In the genomic region with DNA sequence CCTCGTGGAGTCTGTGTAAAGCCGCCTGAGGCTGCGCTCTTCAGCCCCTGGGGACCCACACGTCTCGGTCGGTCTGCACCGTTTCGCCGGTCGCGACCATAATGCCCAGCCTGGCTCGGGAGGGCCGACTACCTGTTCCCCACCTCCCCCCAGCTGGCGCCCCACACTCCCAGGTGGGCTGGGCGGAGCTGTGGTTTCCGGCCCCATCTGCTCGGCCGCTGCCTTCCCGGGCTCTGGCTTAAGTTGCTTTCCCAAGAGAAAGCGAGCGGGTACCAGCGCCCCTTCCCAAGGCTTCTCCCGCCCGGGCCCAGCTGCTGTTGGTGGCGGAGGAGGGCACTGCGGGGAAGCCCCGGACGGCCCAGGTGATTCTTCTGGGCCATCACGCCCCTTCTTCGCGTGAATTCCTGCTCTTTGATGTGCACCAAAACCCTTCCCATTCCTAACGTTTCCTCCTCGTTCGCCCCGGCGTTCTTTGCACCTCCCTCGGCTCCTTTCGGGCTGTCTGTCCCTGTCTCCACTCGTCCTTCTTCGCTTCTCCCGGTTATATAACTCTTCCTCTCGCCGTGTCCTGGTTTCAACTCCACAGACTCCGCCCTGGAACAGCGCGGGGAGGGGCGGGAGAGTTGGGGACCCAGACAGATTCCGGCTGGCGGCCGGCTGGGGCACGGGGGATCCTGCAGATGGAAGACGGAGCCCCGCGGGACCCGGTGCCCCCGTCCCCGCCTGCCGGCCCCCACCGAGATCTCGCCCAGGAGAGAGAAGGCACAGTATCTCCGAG, we compare ENCODE assay signal across 1 cellular context.
TF ChIP-seq lines count a peak whose summit lies in the region.

No MANE protein-coding gene starts in this region.

TF ChIP-seq in HepG2, 621 proteins besides CTCF, POLR2A, EP300 and RAD21 (continued from another document and continues in another):
- TF ChIP-seq, protein P1, sequence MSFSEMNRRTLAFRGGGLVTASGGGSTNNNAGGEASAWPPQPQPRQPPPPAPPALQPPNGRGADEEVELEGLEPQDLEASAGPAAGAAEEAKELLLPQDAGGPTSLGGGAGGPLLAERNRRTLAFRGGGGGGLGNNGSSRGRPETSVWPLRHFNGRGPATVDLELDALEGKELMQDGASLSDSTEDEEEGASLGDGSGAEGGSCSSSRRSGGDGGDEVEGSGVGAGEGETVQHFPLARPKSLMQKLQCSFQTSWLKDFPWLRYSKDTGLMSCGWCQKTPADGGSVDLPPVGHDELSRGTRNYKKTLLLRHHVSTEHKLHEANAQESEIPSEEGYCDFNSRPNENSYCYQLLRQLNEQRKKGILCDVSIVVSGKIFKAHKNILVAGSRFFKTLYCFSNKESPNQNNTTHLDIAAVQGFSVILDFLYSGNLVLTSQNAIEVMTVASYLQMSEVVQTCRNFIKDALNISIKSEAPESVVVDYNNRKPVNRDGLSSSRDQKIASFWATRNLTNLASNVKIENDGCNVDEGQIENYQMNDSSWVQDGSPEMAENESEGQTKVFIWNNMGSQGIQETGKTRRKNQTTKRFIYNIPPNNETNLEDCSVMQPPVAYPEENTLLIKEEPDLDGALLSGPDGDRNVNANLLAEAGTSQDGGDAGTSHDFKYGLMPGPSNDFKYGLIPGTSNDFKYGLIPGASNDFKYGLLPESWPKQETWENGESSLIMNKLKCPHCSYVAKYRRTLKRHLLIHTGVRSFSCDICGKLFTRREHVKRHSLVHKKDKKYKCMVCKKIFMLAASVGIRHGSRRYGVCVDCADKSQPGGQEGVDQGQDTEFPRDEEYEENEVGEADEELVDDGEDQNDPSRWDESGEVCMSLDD (CRISPR knock-in tag; IDR thresholded peaks at IDR 0.05; ENCODE audit: borderline replicate concordance): 0 out of 2 replicates have a peak, but pooled peaks have one; percentile 30
- TF ChIP-seq ZNF83 (CRISPR knock-in tag; IDR thresholded peaks at IDR 0.05; ENCODE audit: borderline replicate concordance) (peak; percentile 33; the same call in 1 of the 2 replicates), ELF4 (CRISPR knock-in tag; IDR thresholded peaks at IDR 0.05; ENCODE audit: borderline replicate concordance) (no peak), TP53 (CRISPR knock-in tag; conservative IDR thresholded peaks at IDR 0.05) (no peak), SMAD1 (CRISPR knock-in tag; IDR thresholded peaks at IDR 0.05; ENCODE audit: borderline replicate concordance, low read depth) (no peak), ZNF598 (CRISPR knock-in tag; IDR thresholded peaks at IDR 0.05; ENCODE audit: borderline replicate concordance) (no peak), REL (CRISPR knock-in tag; conservative IDR thresholded peaks at IDR 0.05) (no peak), KAT7 (CRISPR knock-in tag; IDR thresholded peaks at IDR 0.05; ENCODE audit: borderline replicate concordance) (peak; percentile 48; the same call in 1 of the 2 replicates), ZNF552 (CRISPR knock-in tag; IDR thresholded peaks at IDR 0.05; ENCODE audit: borderline replicate concordance) (no peak), ZFP36 (IDR thresholded peaks at IDR 0.05; ENCODE audit: borderline replicate concordance, low read depth, low read length, partially characterized antibody) (no peak), TOPORS (CRISPR knock-in tag; IDR thresholded peaks at IDR 0.05) (no peak), ZBTB38 (CRISPR knock-in tag; IDR thresholded peaks at IDR 0.05) (no peak), ASH2L (IDR thresholded peaks at IDR 0.05; ENCODE audit: insufficient read length, low read depth, low read length) (peak; percentile 12), AHR (CRISPR knock-in tag; IDR thresholded peaks at IDR 0.05) (no peak; the same call in 1 of the 2 replicates), SP140L (CRISPR knock-in tag; IDR thresholded peaks at IDR 0.05; ENCODE audit: borderline replicate concordance) (no peak), ZNF546 (CRISPR knock-in tag; conservative IDR thresholded peaks at IDR 0.05) (no peak)
- TF ChIP-seq, protein P2, sequence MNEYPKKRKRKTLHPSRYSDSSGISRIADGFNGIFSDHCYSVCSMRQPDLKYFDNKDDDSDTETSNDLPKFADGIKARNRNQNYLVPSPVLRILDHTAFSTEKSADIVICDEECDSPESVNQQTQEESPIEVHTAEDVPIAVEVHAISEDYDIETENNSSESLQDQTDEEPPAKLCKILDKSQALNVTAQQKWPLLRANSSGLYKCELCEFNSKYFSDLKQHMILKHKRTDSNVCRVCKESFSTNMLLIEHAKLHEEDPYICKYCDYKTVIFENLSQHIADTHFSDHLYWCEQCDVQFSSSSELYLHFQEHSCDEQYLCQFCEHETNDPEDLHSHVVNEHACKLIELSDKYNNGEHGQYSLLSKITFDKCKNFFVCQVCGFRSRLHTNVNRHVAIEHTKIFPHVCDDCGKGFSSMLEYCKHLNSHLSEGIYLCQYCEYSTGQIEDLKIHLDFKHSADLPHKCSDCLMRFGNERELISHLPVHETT (CRISPR knock-in tag; conservative IDR thresholded peaks at IDR 0.05): no peak
- TF ChIP-seq, protein P3, sequence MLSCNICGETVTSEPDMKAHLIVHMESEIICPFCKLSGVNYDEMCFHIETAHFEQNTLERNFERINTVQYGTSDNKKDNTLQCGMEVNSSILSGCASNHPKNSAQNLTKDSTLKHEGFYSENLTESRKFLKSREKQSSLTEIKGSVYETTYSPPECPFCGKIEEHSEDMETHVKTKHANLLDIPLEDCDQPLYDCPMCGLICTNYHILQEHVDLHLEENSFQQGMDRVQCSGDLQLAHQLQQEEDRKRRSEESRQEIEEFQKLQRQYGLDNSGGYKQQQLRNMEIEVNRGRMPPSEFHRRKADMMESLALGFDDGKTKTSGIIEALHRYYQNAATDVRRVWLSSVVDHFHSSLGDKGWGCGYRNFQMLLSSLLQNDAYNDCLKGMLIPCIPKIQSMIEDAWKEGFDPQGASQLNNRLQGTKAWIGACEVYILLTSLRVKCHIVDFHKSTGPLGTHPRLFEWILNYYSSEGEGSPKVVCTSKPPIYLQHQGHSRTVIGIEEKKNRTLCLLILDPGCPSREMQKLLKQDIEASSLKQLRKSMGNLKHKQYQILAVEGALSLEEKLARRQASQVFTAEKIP (CRISPR knock-in tag; IDR thresholded peaks at IDR 0.05; ENCODE audit: borderline replicate concordance): no peak
- TF ChIP-seq, protein P4, sequence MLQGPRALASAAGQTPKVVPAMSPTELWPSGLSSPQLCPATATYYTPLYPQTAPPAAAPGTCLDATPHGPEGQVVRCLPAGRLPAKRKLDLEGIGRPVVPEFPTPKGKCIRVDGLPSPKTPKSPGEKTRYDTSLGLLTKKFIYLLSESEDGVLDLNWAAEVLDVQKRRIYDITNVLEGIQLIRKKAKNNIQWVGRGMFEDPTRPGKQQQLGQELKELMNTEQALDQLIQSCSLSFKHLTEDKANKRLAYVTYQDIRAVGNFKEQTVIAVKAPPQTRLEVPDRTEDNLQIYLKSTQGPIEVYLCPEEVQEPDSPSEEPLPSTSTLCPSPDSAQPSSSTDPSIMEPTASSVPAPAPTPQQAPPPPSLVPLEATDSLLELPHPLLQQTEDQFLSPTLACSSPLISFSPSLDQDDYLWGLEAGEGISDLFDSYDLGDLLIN (CRISPR knock-in tag; IDR thresholded peaks at IDR 0.05; ENCODE audit: borderline replicate concordance): peak; percentile 63; the same call in 1 of the 2 replicates
- TF ChIP-seq, protein P5, sequence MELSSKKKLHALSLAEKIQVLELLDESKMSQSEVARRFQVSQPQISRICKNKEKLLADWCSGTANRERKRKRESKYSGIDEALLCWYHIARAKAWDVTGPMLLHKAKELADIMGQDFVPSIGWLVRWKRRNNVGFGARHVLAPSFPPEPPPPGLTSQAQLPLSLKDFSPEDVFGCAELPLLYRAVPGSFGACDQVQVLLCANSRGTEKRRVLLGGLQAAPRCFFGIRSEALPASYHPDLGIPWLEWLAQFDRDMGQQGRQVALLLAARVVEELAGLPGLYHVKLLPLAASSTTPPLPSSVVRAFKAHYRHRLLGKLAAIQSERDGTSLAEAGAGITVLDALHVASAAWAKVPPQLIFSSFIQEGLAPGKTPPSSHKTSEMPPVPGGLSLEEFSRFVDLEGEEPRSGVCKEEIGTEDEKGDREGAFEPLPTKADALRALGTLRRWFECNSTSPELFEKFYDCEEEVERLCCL (CRISPR knock-in tag; IDR thresholded peaks at IDR 0.05; ENCODE audit: borderline replicate concordance): 0 out of 2 replicates have a peak, but pooled peaks have one; percentile 28
- TF ChIP-seq, protein P6, sequence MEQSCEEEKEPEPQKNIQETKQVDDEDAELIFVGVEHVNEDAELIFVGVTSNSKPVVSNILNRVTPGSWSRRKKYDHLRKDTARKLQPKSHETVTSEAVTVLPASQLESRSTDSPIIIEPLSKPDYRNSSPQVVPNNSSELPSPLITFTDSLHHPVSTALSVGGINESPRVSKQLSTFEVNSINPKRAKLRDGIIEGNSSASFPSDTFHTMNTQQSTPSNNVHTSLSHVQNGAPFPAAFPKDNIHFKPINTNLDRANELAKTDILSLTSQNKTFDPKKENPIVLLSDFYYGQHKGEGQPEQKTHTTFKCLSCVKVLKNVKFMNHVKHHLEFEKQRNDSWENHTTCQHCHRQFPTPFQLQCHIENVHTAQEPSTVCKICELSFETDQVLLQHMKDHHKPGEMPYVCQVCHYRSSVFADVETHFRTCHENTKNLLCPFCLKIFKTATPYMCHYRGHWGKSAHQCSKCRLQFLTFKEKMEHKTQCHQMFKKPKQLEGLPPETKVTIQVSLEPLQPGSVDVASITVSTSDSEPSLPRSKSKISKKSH (CRISPR knock-in tag; IDR thresholded peaks at IDR 0.05; ENCODE audit: borderline replicate concordance): no peak
- TF ChIP-seq, protein P7, sequence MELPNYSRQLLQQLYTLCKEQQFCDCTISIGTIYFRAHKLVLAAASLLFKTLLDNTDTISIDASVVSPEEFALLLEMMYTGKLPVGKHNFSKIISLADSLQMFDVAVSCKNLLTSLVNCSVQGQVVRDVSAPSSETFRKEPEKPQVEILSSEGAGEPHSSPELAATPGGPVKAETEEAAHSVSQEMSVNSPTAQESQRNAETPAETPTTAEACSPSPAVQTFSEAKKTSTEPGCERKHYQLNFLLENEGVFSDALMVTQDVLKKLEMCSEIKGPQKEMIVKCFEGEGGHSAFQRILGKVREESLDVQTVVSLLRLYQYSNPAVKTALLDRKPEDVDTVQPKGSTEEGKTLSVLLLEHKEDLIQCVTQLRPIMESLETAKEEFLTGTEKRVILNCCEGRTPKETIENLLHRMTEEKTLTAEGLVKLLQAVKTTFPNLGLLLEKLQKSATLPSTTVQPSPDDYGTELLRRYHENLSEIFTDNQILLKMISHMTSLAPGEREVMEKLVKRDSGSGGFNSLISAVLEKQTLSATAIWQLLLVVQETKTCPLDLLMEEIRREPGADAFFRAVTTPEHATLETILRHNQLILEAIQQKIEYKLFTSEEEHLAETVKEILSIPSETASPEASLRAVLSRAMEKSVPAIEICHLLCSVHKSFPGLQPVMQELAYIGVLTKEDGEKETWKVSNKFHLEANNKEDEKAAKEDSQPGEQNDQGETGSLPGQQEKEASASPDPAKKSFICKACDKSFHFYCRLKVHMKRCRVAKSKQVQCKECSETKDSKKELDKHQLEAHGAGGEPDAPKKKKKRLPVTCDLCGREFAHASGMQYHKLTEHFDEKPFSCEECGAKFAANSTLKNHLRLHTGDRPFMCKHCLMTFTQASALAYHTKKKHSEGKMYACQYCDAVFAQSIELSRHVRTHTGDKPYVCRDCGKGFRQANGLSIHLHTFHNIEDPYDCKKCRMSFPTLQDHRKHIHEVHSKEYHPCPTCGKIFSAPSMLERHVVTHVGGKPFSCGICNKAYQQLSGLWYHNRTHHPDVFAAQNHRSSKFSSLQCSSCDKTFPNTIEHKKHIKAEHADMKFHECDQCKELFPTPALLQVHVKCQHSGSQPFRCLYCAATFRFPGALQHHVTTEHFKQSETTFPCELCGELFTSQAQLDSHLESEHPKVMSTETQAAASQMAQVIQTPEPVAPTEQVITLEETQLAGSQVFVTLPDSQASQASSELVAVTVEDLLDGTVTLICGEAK (IDR thresholded peaks at IDR 0.05): no peak
- TF ChIP-seq, protein P7 (CRISPR knock-in tag; IDR thresholded peaks at IDR 0.05): no peak
- TF ChIP-seq, protein P8, sequence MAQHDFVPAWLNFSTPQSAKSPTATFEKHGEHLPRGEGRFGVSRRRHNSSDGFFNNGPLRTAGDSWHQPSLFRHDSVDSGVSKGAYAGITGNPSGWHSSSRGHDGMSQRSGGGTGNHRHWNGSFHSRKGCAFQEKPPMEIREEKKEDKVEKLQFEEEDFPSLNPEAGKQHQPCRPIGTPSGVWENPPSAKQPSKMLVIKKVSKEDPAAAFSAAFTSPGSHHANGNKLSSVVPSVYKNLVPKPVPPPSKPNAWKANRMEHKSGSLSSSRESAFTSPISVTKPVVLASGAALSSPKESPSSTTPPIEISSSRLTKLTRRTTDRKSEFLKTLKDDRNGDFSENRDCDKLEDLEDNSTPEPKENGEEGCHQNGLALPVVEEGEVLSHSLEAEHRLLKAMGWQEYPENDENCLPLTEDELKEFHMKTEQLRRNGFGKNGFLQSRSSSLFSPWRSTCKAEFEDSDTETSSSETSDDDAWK (CRISPR knock-in tag; IDR thresholded peaks at IDR 0.05): no peak
- TF ChIP-seq, protein P9, sequence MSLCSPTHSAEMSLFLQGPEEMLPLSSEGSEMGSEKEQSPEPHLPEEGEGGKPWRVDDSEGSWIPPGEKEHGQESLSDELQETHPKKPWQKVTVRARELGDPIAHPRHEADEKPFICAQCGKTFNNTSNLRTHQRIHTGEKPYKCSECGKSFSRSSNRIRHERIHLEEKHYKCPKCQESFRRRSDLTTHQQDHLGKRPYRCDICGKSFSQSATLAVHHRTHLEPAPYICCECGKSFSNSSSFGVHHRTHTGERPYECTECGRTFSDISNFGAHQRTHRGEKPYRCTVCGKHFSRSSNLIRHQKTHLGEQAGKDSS (CRISPR knock-in tag; IDR thresholded peaks at IDR 0.05; ENCODE audit: borderline replicate concordance, low read depth): no peak
